ENCODE assay signal across 1 cellular context in the genomic region with DNA sequence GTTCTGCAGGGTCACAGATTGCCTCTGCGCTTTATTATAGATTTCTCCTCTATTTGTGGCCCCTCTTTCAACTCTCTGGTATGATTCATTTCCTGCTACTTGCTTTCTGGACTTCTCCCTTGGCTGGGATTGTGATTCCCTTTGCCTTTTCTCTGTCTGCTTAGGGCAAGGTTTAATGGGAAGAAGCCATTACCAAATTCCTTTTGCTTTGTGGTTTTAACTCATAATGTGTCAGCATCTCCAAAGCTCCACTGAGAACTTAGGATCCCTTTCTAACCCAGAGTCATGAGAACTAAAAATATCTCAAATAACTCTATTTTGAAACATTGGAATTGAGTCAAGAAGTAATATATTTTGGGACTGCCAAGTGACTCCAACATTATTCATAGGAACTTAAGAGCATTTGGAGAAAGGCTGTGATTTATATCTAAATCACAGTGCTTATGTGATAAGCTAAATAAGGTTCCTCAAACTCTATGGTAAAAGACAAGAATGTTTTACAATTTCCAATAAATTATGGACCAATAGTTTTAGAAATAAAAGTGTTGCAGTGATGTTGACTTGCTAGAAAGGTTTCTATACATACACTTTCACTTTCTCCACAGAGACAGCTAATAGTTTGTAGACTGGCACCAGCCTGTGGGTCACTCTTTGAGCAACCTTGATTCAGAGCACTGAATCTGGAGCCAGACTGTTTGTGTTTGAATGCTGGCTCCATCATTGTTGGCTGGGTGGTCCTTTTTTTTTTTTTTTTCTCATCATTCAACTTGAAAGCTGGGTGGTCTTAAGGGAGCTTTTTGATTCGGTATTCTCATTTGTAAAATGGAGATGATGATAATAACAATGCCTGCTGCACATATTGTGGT.
TF ChIP-seq lines count a peak whose summit lies in the region.

No MANE protein-coding gene starts in this region.

TF ChIP-seq in SK-N-SH, 30 proteins besides CTCF, POLR2A, EP300 and RAD21 (continued from another document):
- TF ChIP-seq FOSL2 (IDR thresholded peaks at IDR 0.05; ENCODE audit: borderline replicate concordance, low read depth): peak; percentile 89
- TF ChIP-seq, protein P1, sequence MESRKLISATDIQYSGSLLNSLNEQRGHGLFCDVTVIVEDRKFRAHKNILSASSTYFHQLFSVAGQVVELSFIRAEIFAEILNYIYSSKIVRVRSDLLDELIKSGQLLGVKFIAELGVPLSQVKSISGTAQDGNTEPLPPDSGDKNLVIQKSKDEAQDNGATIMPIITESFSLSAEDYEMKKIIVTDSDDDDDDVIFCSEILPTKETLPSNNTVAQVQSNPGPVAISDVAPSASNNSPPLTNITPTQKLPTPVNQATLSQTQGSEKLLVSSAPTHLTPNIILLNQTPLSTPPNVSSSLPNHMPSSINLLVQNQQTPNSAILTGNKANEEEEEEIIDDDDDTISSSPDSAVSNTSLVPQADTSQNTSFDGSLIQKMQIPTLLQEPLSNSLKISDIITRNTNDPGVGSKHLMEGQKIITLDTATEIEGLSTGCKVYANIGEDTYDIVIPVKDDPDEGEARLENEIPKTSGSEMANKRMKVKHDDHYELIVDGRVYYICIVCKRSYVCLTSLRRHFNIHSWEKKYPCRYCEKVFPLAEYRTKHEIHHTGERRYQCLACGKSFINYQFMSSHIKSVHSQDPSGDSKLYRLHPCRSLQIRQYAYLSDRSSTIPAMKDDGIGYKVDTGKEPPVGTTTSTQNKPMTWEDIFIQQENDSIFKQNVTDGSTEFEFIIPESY (IDR thresholded peaks at IDR 0.05; ENCODE audit: borderline replicate concordance, low read depth): peak; percentile 82; the same call in 1 of the 2 replicates
